Comparison of ENCODE assay signal across 1 cellular context in genomic region chr10:75755528-75755927, GRCh38.
TF ChIP-seq lines count a peak whose summit lies in the region.

No MANE protein-coding gene starts in this region.

TF ChIP-seq in HepG2, 621 proteins besides CTCF, POLR2A, EP300 and RAD21 (continued from another document and continues in another):
- TF ChIP-seq ZNF780A (CRISPR knock-in tag; IDR thresholded peaks at IDR 0.05) = peak; percentile 66; the same call in 1 of the 2 replicates
- TF ChIP-seq THAP7 (CRISPR knock-in tag; IDR thresholded peaks at IDR 0.05) = no peak
- no peak for TF ChIP-seq ZNF354B (CRISPR knock-in tag; IDR thresholded peaks at IDR 0.05)
- TF ChIP-seq YEATS2 (CRISPR knock-in tag; IDR thresholded peaks at IDR 0.05; ENCODE audit: borderline replicate concordance) = peak; percentile 57; the same call in 1 of the 2 replicates
- TF ChIP-seq ZBTB7A (CRISPR knock-in tag; IDR thresholded peaks at IDR 0.05) = peak; percentile 38; the same call in 1 of the 2 replicates
- TF ChIP-seq ARID5B (CRISPR knock-in tag; IDR thresholded peaks at IDR 0.05) = peak; percentile 96
- no peak for TF ChIP-seq MEIS1 (CRISPR knock-in tag; IDR thresholded peaks at IDR 0.05; ENCODE audit: borderline replicate concordance)
- TF ChIP-seq HDAC1 (CRISPR knock-in tag; IDR thresholded peaks at IDR 0.05) = peak; percentile 82
- TF ChIP-seq KMT2A (CRISPR knock-in tag; IDR thresholded peaks at IDR 0.05) = peak; percentile 78; the same call in 1 of the 2 replicates
- peak; percentile 66 for TF ChIP-seq HNF1B (CRISPR knock-in tag; IDR thresholded peaks at IDR 0.05)
- TF ChIP-seq JDP2 (CRISPR knock-in tag; IDR thresholded peaks at IDR 0.05; ENCODE audit: borderline replicate concordance) = no peak
- peak; percentile 93 for TF ChIP-seq THRA (CRISPR knock-in tag; IDR thresholded peaks at IDR 0.05; ENCODE audit: borderline replicate concordance)
- peak; percentile 92 for TF ChIP-seq REPIN1 (CRISPR knock-in tag; IDR thresholded peaks at IDR 0.05; ENCODE audit: borderline replicate concordance, low read depth)
- peak; percentile 99; the same call in 1 of the 2 replicates for TF ChIP-seq CBX5 (CRISPR knock-in tag; IDR thresholded peaks at IDR 0.05; ENCODE audit: borderline replicate concordance)
- peak in 1 of 2 experiments; percentile 82; a peak in 2 of 4 replicates for TF ChIP-seq KLF16 (CRISPR knock-in tag; IDR thresholded peaks at IDR 0.05)
- TF ChIP-seq MED13 (CRISPR knock-in tag; IDR thresholded peaks at IDR 0.05) = peak; percentile 69; the same call in 1 of the 2 replicates
- no peak for TF ChIP-seq RFX1 (IDR thresholded peaks at IDR 0.05)
- 0 out of 2 replicates have a peak, but pooled peaks have one; percentile 42 for TF ChIP-seq MEIS2 (CRISPR knock-in tag; IDR thresholded peaks at IDR 0.05)
- peak; percentile 73 for TF ChIP-seq TBX2 (CRISPR knock-in tag; IDR thresholded peaks at IDR 0.05; ENCODE audit: borderline replicate concordance)
- TF ChIP-seq ATF2 (CRISPR knock-in tag; IDR thresholded peaks at IDR 0.05) = peak; percentile 90
- TF ChIP-seq TBP (CRISPR knock-in tag; IDR thresholded peaks at IDR 0.05) = no peak
- TF ChIP-seq TEF (CRISPR knock-in tag; IDR thresholded peaks at IDR 0.05) = no peak
- peak; percentile 71; the same call in 1 of the 2 replicates for TF ChIP-seq ADNP (CRISPR knock-in tag; IDR thresholded peaks at IDR 0.05)
- TF ChIP-seq ZNF609 (CRISPR knock-in tag; IDR thresholded peaks at IDR 0.05; ENCODE audit: borderline replicate concordance) = peak; percentile 26; the same call in 1 of the 2 replicates
- peak; percentile 53; the same call in 1 of the 2 replicates for TF ChIP-seq ZNF281 (CRISPR knock-in tag; IDR thresholded peaks at IDR 0.05; ENCODE audit: borderline replicate concordance)
- TF ChIP-seq ZNF552 (CRISPR knock-in tag; IDR thresholded peaks at IDR 0.05; ENCODE audit: borderline replicate concordance) = no peak
- TF ChIP-seq SPEN (CRISPR knock-in tag; IDR thresholded peaks at IDR 0.05; ENCODE audit: low read depth) = peak; percentile 66
- no peak for TF ChIP-seq ZNF124 (CRISPR knock-in tag; IDR thresholded peaks at IDR 0.05)
- TF ChIP-seq ZNF674 (CRISPR knock-in tag; IDR thresholded peaks at IDR 0.05; ENCODE audit: low read depth) = no peak
- peak; percentile 83; the same call in 1 of the 2 replicates for TF ChIP-seq FOXK1 (CRISPR knock-in tag; IDR thresholded peaks at IDR 0.05; ENCODE audit: borderline replicate concordance, low read depth)
- TF ChIP-seq LCORL (IDR thresholded peaks at IDR 0.05) = no peak
- TF ChIP-seq LCORL (CRISPR knock-in tag; IDR thresholded peaks at IDR 0.05) = peak; percentile 78
- no peak for TF ChIP-seq ZFP37 (CRISPR knock-in tag; IDR thresholded peaks at IDR 0.05; ENCODE audit: borderline replicate concordance)
- TF ChIP-seq KAT7 (CRISPR knock-in tag; IDR thresholded peaks at IDR 0.05; ENCODE audit: borderline replicate concordance) = 0 out of 2 replicates have a peak, but pooled peaks have one; percentile 51
- peak; percentile 31; the same call in 1 of the 2 replicates for TF ChIP-seq GZF1 (CRISPR knock-in tag; IDR thresholded peaks at IDR 0.05)
- TF ChIP-seq FOSL2 (CRISPR knock-in tag; IDR thresholded peaks at IDR 0.05) = peak; percentile 88
- TF ChIP-seq TAF1 (CRISPR knock-in tag; IDR thresholded peaks at IDR 0.05) = peak; percentile 34; the same call in 1 of the 2 replicates
- TF ChIP-seq SRF (IDR thresholded peaks at IDR 0.05; ENCODE audit: low read depth, low read length) = no peak
- TF ChIP-seq ZNF644 (CRISPR knock-in tag; IDR thresholded peaks at IDR 0.05; ENCODE audit: low read depth) = peak; percentile 98
- TF ChIP-seq ZBTB26 (CRISPR knock-in tag; IDR thresholded peaks at IDR 0.05; ENCODE audit: borderline replicate concordance) = 0 out of 2 replicates have a peak, but pooled peaks have one; percentile 54
- no peak for TF ChIP-seq MAF1 (CRISPR knock-in tag; IDR thresholded peaks at IDR 0.05; ENCODE audit: borderline replicate concordance)
